27 cellular contexts compared by ENCODE assay signal in the genomic region with DNA sequence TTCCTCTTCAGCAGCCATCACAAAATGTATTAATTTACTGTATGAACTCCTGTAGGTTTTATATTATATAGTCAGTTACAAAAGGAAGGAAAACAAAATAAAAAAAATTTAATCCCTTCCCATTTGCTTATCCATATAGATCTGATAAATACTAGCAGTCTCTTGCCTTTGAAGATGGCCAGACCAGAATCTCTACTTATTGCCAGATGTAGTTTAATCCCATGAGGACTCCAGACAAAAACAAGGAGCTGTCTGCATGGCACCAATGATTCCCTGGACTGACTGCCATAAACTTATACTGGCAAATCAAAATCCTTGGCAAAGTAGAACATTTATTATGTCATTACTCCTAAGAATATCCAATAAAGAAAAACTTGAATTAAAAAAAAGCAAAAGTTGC.
"Had no signal": no experiment of that assay in that cellular context is flagged by ENCODE, and none has a peak within 500 bp of the region (broad histone marks: within the 10 kb centered on the region; RNA-seq: fewer than 3 reads in every experiment).

No MANE protein-coding gene starts in this region.

- H3K9me3 ChIP-seq: left ventricle myocardium inferior, neutrophil, right atrium auricular region, right lobe of liver, suprapubic skin, thoracic aorta, tibial artery, uterus had no signal

- H3K9me3 Mint-ChIP-seq: immature natural killer cell; mesothelial cell of epicardium; naive B cell; natural killer cell; nephron progenitor cell; neural progenitor cell; stimulated activated naive B cell treated with anti-CD40 and anti-IgM and Interleukin-4, amounts not matched to agents 10 μg/mL and 1 μg/mL and 100 μg/mL, for 72 hours; stimulated activated naive CD8-positive, alpha-beta T cell treated with anti-CD3 and anti-CD28 coated beads, Interleukin-15, Interleukin-2, amounts not matched to agents 100 ng/mL and 50 ng/mL, for 24 hours had no signal

- DNase-seq: hypothalamus; immature natural killer cell; left ventricle myocardium inferior; mesendoderm; naive B cell; natural killer cell; nephron progenitor cell; occipital lobe; right lobe of liver; stimulated activated CD4-positive, alpha-beta T cell treated with anti-CD3 and anti-CD28 coated beads, Interleukin-12 subunit alpha, Interleukin-12 subunit beta, amount 100 ng/mL, for 4 hours; stimulated activated CD4-positive, alpha-beta T cell treated with anti-CD3 and anti-CD28 coated beads, Interleukin-15, amount 100 ng/mL, for 24 hours; stimulated activated CD4-positive, alpha-beta T cell treated with anti-CD3 and anti-CD28 coated beads, Interleukin-2, amount 100 ng/mL, for 24 hours; stimulated activated CD4-positive, alpha-beta T cell treated with anti-CD3 and anti-CD28 coated beads, Interleukin-4, amount 100 ng/mL, for 1 hour; stimulated activated naive B cell treated with anti-CD40 and anti-IgM and Interleukin-4, amounts not matched to agents 10 μg/mL and 1 μg/mL and 100 μg/mL, for 72 hours; tibial artery; trophoblast cell; uterus had no signal

- H3K4me3 ChIP-seq: left ventricle myocardium inferior, lung, neural progenitor cell, right atrium auricular region, right lobe of liver, skin epidermis, suprapubic skin, thoracic aorta, tibial artery, uterus had no signal

- H3K4me3 Mint-ChIP-seq: immature natural killer cell; mesothelial cell of epicardium; naive B cell; natural killer cell; nephron progenitor cell; neural progenitor cell; stimulated activated naive B cell treated with anti-CD40 and anti-IgM and Interleukin-4, amounts not matched to agents 10 μg/mL and 1 μg/mL and 100 μg/mL, for 72 hours; stimulated activated naive CD8-positive, alpha-beta T cell treated with anti-CD3 and anti-CD28 coated beads, Interleukin-15, Interleukin-2, amounts not matched to agents 100 ng/mL and 50 ng/mL, for 24 hours had no signal

- H3K4me1 Mint-ChIP-seq: naive B cell had no signal

- H3K9ac ChIP-seq: neural progenitor cell, parathyroid adenoma had no signal

- H3K79me2 ChIP-seq: parathyroid adenoma had no signal

- H3K27me3 Mint-ChIP-seq: naive B cell; stimulated activated naive B cell treated with anti-CD40 and anti-IgM and Interleukin-4, amounts not matched to agents 10 μg/mL and 1 μg/mL and 100 μg/mL, for 72 hours; stimulated activated naive CD8-positive, alpha-beta T cell treated with anti-CD3 and anti-CD28 coated beads, Interleukin-15, Interleukin-2, amounts not matched to agents 100 ng/mL and 50 ng/mL, for 24 hours had no signal

- ATAC-seq: natural killer cell; right lobe of liver; stimulated activated naive B cell treated with anti-CD40 and anti-IgM and Interleukin-4, amounts not matched to agents 10 μg/mL and 1 μg/mL and 100 μg/mL, for 72 hours had no signal

- H3K4me1 ChIP-seq: left ventricle myocardium inferior, parathyroid adenoma, right atrium auricular region, suprapubic skin, tibial artery, uterus had no signal

- H3K27ac ChIP-seq: left ventricle myocardium inferior, neural progenitor cell, neutrophil, parathyroid adenoma, right atrium auricular region, right lobe of liver, skin epidermis, suprapubic skin, thoracic aorta, tibial artery, uterus had no signal

- H3K4me2 ChIP-seq: neural progenitor cell had no signal

- H3K36me3 Mint-ChIP-seq: immature natural killer cell, mesothelial cell of epicardium, natural killer cell, neural progenitor cell had no signal

- H3K27ac Mint-ChIP-seq: immature natural killer cell; naive B cell; natural killer cell; nephron progenitor cell; neural progenitor cell; stimulated activated naive B cell treated with anti-CD40 and anti-IgM and Interleukin-4, amounts not matched to agents 10 μg/mL and 1 μg/mL and 100 μg/mL, for 72 hours; stimulated activated naive CD8-positive, alpha-beta T cell treated with anti-CD3 and anti-CD28 coated beads, Interleukin-15, Interleukin-2, amounts not matched to agents 100 ng/mL and 50 ng/mL, for 24 hours had no signal

- H3K36me3 ChIP-seq: left ventricle myocardium inferior, neural progenitor cell, neutrophil, right atrium auricular region, right lobe of liver, suprapubic skin, thoracic aorta, tibial artery, uterus had no signal

- H3K27me3 ChIP-seq: neural progenitor cell, neutrophil, right atrium auricular region, right lobe of liver, suprapubic skin, tibial artery, uterus had no signal

- H2AFZ ChIP-seq: neural progenitor cell, parathyroid adenoma had no signal
